In genomic region chr10:109770000-109770399, GRCh38 we compare ENCODE assay signal across 20 cellular contexts.
DNase-seq lines count a peak whose midpoint lies in the region; ATAC-seq and TF ChIP-seq lines count a peak whose summit lies in the region.
"Had no signal": no experiment of that assay in that cellular context is flagged by ENCODE, and none has a peak within 500 bp of the region (broad histone marks: within the 10 kb centered on the region; RNA-seq: fewer than 3 reads in every experiment).

No MANE protein-coding gene starts in this region.

- H3K4me1 ChIP-seq in A673 (ENCODE audit: insufficient read depth, low read length, poor library complexity, severe bottlenecking): peaks cover 17% of the 10 kb centered on the region
- H3K4me1 ChIP-seq in GM23338 (ENCODE audit: insufficient read depth): no peaks in the 10 kb centered on the region
- H3K4me1 ChIP-seq in suprapubic skin: peaks cover 13% of the 10 kb centered on the region
- H3K4me1 ChIP-seq in HAP-1: no peaks in the 10 kb centered on the region
- H3K4me1 ChIP-seq: A549, BLaER1, Caco-2 had no signal

- TF ChIP-seq CTCF in A673 (conservative IDR thresholded peaks at IDR 0.05; ENCODE audit: low read depth, low read length) (no peak), GM23338 (conservative IDR thresholded peaks at IDR 0.05; ENCODE audit: low read depth in 2 of 2) (no peak), suprapubic skin (IDR thresholded peaks at IDR 0.05) (no peak)

- 55% methylated on average over 2 of the region's 2 CpGs for WGBS in suprapubic skin

- ATAC-seq in GM23338 (no peak), GM18519 (IDR thresholded peaks at IDR 0.05; ENCODE audit: low FRiP score, unreplicated experiment) (no peak)
- ATAC-seq: A549; CD8-positive, alpha-beta T cell; GM12878; HCT116 had no signal

- H3K27ac Mint-ChIP-seq in GM23338: no peak overlapping the region
- H3K27ac Mint-ChIP-seq: CD4-positive, CD25-positive, alpha-beta regulatory T cell; CD8-positive, alpha-beta T cell had no signal

- no peaks in the 10 kb centered on the region for H3F3A ChIP-seq in GM23338 (replicated peaks; ENCODE audit: low read depth)

- H3K4me3 Mint-ChIP-seq in GM23338: no peak overlapping the region
- H3K4me3 Mint-ChIP-seq: CD4-positive, CD25-positive, alpha-beta regulatory T cell; CD8-positive, alpha-beta T cell had no signal

- H3K4me2 ChIP-seq in GM23338: no peak overlapping the region
- H3K4me2 ChIP-seq: A549, BLaER1 had no signal

- H3K9me3 ChIP-seq in A673 (ENCODE audit: low read depth, low read length, poor library complexity, severe bottlenecking) (no peaks in the 10 kb centered on the region), suprapubic skin (no peaks in the 10 kb centered on the region), HAP-1 (no peaks in the 10 kb centered on the region)
- H3K9me3 ChIP-seq: A549, Caco-2 had no signal

- H3K36me3 ChIP-seq in A673 (ENCODE audit: insufficient read depth, low read length, poor library complexity, severe bottlenecking) (no peaks in the 10 kb centered on the region), GM23338 (ENCODE audit: insufficient read depth) (no peaks in the 10 kb centered on the region), suprapubic skin (no peaks in the 10 kb centered on the region), HAP-1 (replicated peaks) (no peaks in the 10 kb centered on the region)
- H3K36me3 ChIP-seq: BLaER1 had no signal

- no peaks in the 10 kb centered on the region for H4K20me1 ChIP-seq in GM23338 (replicated peaks; ENCODE audit: insufficient read depth)
- H4K20me1 ChIP-seq: BLaER1 had no signal

- CTCF ChIA-PET in A673 (lab: Charles Lee): no interaction called here

- H2AFZ ChIP-seq in GM23338: peak overlapping the region; percentile 28; the same call in 1 of the 2 replicates

- BruUV-seq in A673 (replicated peaks; lab: Mats Ljungman, UMichigan): no TSS peak

- H3K9me2 ChIP-seq in GM23338 (ENCODE audit: insufficient read depth): no peaks in the 10 kb centered on the region

- H3K27me3 ChIP-seq in A673 (replicated peaks; ENCODE audit: insufficient read depth, low read depth, low read length, poor library complexity) (no peaks in the 10 kb centered on the region), GM23338 (ENCODE audit: insufficient read depth) (no peaks in the 10 kb centered on the region), suprapubic skin (no peaks in the 10 kb centered on the region), HAP-1 (ENCODE audit: low read depth) (0 out of 2 replicates have a peak, but pooled peaks cover 3% of the 10 kb centered on the region)
- H3K27me3 ChIP-seq: BLaER1 had no signal

- no peak for TF ChIP-seq EP300 in suprapubic skin (IDR thresholded peaks at IDR 0.05)

- in situ Hi-C loops in HAP-1 (cut with MboI; ENCODE audit: low sequenced_read_pairs): no loop called here

- no peaks in the 10 kb centered on the region for H3K9me3 Mint-ChIP-seq in GM23338
- H3K9me3 Mint-ChIP-seq: CD4-positive, CD25-positive, alpha-beta regulatory T cell had no signal

- H3K4me1 Mint-ChIP-seq in GM23338: no peaks in the 10 kb centered on the region
- H3K4me1 Mint-ChIP-seq: CD4-positive, CD25-positive, alpha-beta regulatory T cell had no signal

- TF ChIP-seq POLR2A in suprapubic skin (IDR thresholded peaks at IDR 0.05): no peak

- intact Hi-C loops in A673 (cut with micrococcal nuclease; ENCODE audit: unreplicated experiment): loop anchor here (5.0 kb wide), 1 partner anchor 323 kb away; no protein-coding TSS in a partner anchor

- DNase-seq in A673 (ENCODE audit: low spot score) (no peak), GM23338 (ENCODE audit: low spot score) (no peak), amniotic epithelial cell (ENCODE audit: low read depth) (peak; percentile 34), suprapubic skin (ENCODE audit: low spot score in 2 of 2) (no peak), HuH-7 (ENCODE audit: low spot score) (no peak), HAP-1 (ENCODE audit: low spot score in 2 of 2) (no peak)
- DNase-seq: 8988T; Caco-2; CD4-positive, CD25-positive, alpha-beta regulatory T cell; CD8-positive, alpha-beta T cell; DMS153; DND-41; GDM1; GOT3 had no signal

- no peaks in the 10 kb centered on the region for H3K27me3 Mint-ChIP-seq in GM23338 (ENCODE audit: insufficient read depth, low read depth, poor library complexity)
- H3K27me3 Mint-ChIP-seq: CD4-positive, CD25-positive, alpha-beta regulatory T cell had no signal

- H3K4me3 ChIP-seq in A673 (ENCODE audit: low read depth, low read length, poor library complexity, severe bottlenecking) (no peak overlapping the region), GM23338 (no peak overlapping the region), suprapubic skin (no peak overlapping the region), HAP-1 (no peak overlapping the region)
- H3K4me3 ChIP-seq: A549, BLaER1, GM12878 had no signal

- H3K36me3 Mint-ChIP-seq in GM23338 (ENCODE audit: low read depth): no peaks in the 10 kb centered on the region
- H3K36me3 Mint-ChIP-seq: CD4-positive, CD25-positive, alpha-beta regulatory T cell; CD8-positive, alpha-beta T cell had no signal

- no peaks in the 10 kb centered on the region for H3K79me2 ChIP-seq in GM23338 (replicated peaks; ENCODE audit: insufficient read depth)

- peak overlapping the region; percentile 38 for H3K27ac ChIP-seq in A673 (ENCODE audit: low read depth, low read length, poor library complexity, severe bottlenecking)
- H3K27ac ChIP-seq in GM23338 (ENCODE audit: low read depth): no peak overlapping the region
- H3K27ac ChIP-seq in suprapubic skin: peak overlapping the region; percentile 62
- H3K27ac ChIP-seq: A549, BLaER1, C4-2B had no signal

- POLR2A ChIA-PET in A673 (lab: Charles Lee; ENCODE audit: low non-redundant PET): no interaction called here

TF ChIP-seq in GM23338, 12 proteins besides CTCF, POLR2A, EP300 and RAD21 (continues in another document):
- TF ChIP-seq CREB1 (CRISPR knock-in tag; IDR thresholded peaks at IDR 0.05; ENCODE audit: low read depth): no peak
- no peak for TF ChIP-seq ZNF331 (CRISPR knock-in tag; IDR thresholded peaks at IDR 0.05; ENCODE audit: low read depth)
- no peak for TF ChIP-seq ZNF462 (CRISPR knock-in tag; IDR thresholded peaks at IDR 0.05)
- TF ChIP-seq STAT1 (IDR thresholded peaks at IDR 0.05; ENCODE audit: unreplicated experiment): no peak
- TF ChIP-seq POLR2AphosphoS5 (IDR thresholded peaks at IDR 0.05; ENCODE audit: low read depth): no peak
